In genomic region chr7:155685070-155685790, GRCh38 we compare ENCODE assay signal across 11 cellular contexts. TPM values are rescaled to one million over a fixed set of nuclear protein-coding genes. Genes with fewer than 3 reads are reported as not detected.
DNase-seq lines count a peak whose midpoint lies in the region; ATAC-seq and TF ChIP-seq lines count a peak whose summit lies in the region.
"Had no signal": no experiment of that assay in that cellular context is flagged by ENCODE, and none has a peak within 500 bp of the region (broad histone marks: within the 10 kb centered on the region; RNA-seq: fewer than 3 reads in every experiment).

No MANE protein-coding gene starts in this region.

- no peaks in the 10 kb centered on the region for H3K27me3 Mint-ChIP-seq in activated CD8-positive, alpha-beta T cell treated with anti-CD3 and anti-CD28 coated beads for 36 hours
- H3K27me3 Mint-ChIP-seq in nephron progenitor cell (ENCODE audit: low read depth, poor library complexity): no peaks in the 10 kb centered on the region

- DNase-seq in activated CD4-positive, alpha-beta T cell treated with anti-CD3 and anti-CD28 coated beads for 48 hours: peak; percentile 27
- DNase-seq in activated CD4-positive, alpha-beta T cell treated with anti-CD3 and anti-CD28 coated beads for 4 hours: no peak
- DNase-seq in activated CD8-positive, alpha-beta T cell treated with anti-CD3 and anti-CD28 coated beads for 36 hours: peak; percentile 58
- DNase-seq in nephron progenitor cell (no peak), erythroblast (lab: John Stamatoyannopoulos, UW) (no peak)
- DNase-seq: NCI-H2081 had no signal

- peak overlapping the region; percentile 71 for H3K27ac Mint-ChIP-seq in activated CD8-positive, alpha-beta T cell treated with anti-CD3 and anti-CD28 coated beads for 36 hours
- peak overlapping the region; percentile 64 for H3K27ac Mint-ChIP-seq in nephron progenitor cell

- TF ChIP-seq CTCF in activated CD8-positive, alpha-beta T cell treated with anti-CD3 and anti-CD28 coated beads for 36 hours (IDR thresholded peaks at IDR 0.05): no peak
- TF ChIP-seq CTCF in nephron progenitor cell (IDR thresholded peaks at IDR 0.05): no peak

- peak overlapping the region; percentile 30 for H3K4me3 Mint-ChIP-seq in activated CD8-positive, alpha-beta T cell treated with anti-CD3 and anti-CD28 coated beads for 36 hours
- H3K4me3 Mint-ChIP-seq in nephron progenitor cell: no peak overlapping the region

- CTCF ChIA-PET in activated CD8-positive, alpha-beta T cell treated with anti-CD3 and anti-CD28 coated beads for 36 hours (lab: Charles Lee): interaction anchor here (1.1 to 1.9 kb wide), 5 partner anchors 17 to 86 kb away, joined by 3 to 10 read pairs (median 4); no protein-coding TSS in a partner anchor

- POLR2A ChIA-PET in activated CD8-positive, alpha-beta T cell treated with anti-CD3 and anti-CD28 coated beads for 36 hours (lab: Charles Lee): interaction anchor here (1.7 kb wide), 1 partner anchor 24 kb away, joined by 4 read pairs; no protein-coding TSS in a partner anchor

- H3K4me1 Mint-ChIP-seq in activated CD8-positive, alpha-beta T cell treated with anti-CD3 and anti-CD28 coated beads for 36 hours (ENCODE audit: low read depth): peaks cover 79% of the 10 kb centered on the region
- peaks cover 40% of the 10 kb centered on the region for H3K4me1 Mint-ChIP-seq in nephron progenitor cell

- intact Hi-C loops in activated CD8-positive, alpha-beta T cell treated with anti-CD3 and anti-CD28 coated beads for 36 hours (cut with micrococcal nuclease): no loop called here

- ATAC-seq in HG02938 (IDR thresholded peaks at IDR 0.05; ENCODE audit: unreplicated experiment) (peak; percentile 91), GM18505 (IDR thresholded peaks at IDR 0.05; ENCODE audit: unreplicated experiment) (no peak), HG02970 (IDR thresholded peaks at IDR 0.05; ENCODE audit: low FRiP score, unreplicated experiment) (no peak)
- ATAC-seq in activated CD8-positive, alpha-beta T cell treated with anti-CD3 and anti-CD28 coated beads for 36 hours: peak; percentile 94
- ATAC-seq: gastroesophageal sphincter, sciatic nerve had no signal

- TF ChIP-seq POLR2A in erythroblast (IDR thresholded peaks at IDR 0.05; ENCODE audit: low read length): no peak
- TF ChIP-seq POLR2A in GM18505 (IDR thresholded peaks at IDR 0.05; ENCODE audit: borderline replicate concordance, extremely low read depth, insufficient read depth, insufficient read length): no peak

- peaks cover 3% of the 10 kb centered on the region for H3K9me3 Mint-ChIP-seq in activated CD8-positive, alpha-beta T cell treated with anti-CD3 and anti-CD28 coated beads for 36 hours
- H3K9me3 Mint-ChIP-seq in nephron progenitor cell: peaks cover 54% of the 10 kb centered on the region

- peaks cover 73% of the 10 kb centered on the region for H3K36me3 Mint-ChIP-seq in activated CD8-positive, alpha-beta T cell treated with anti-CD3 and anti-CD28 coated beads for 36 hours (ENCODE audit: low read depth)
- peaks cover 96% of the 10 kb centered on the region for H3K36me3 Mint-ChIP-seq in nephron progenitor cell (ENCODE audit: low read depth)

RNA-seq across cellular contexts. Expression of gene RBM33, which starts 40.8 kb away (rescaled TPM):
- total RNA-seq in activated CD8-positive, alpha-beta T cell treated with anti-CD3 and anti-CD28 coated beads for 36 hours: 10 to 100 TPM; 73.7 to 84.8 TPM

Comparison
In these comparisons a context has a peak if more than half of its experiments do, and no peak if none do; other contexts are left out.
1. DNase-seq: peak in activated CD4-positive, alpha-beta T cell treated with anti-CD3 and anti-CD28 coated beads for 48 hours (single experiment) and activated CD8-positive, alpha-beta T cell treated with anti-CD3 and anti-CD28 coated beads for 36 hours (single experiment); none in activated CD4-positive, alpha-beta T cell treated with anti-CD3 and anti-CD28 coated beads for 4 hours (0 of 2), nephron progenitor cell (single experiment) and erythroblast (0 of 2).
2. ATAC-seq: peak in HG02938 (single experiment) and activated CD8-positive, alpha-beta T cell treated with anti-CD3 and anti-CD28 coated beads for 36 hours (single experiment); none in GM18505 (single experiment) and HG02970 (single experiment).